Comparison of ENCODE assay signal across 8 cellular contexts in genomic region chr15:56887782-56888127, GRCh38. TPM values are rescaled to one million over a fixed set of nuclear protein-coding genes. Genes with fewer than 3 reads are reported as not detected.
DNase-seq lines count a peak whose midpoint lies in the region; ATAC-seq, FAIRE-seq and TF ChIP-seq lines count a peak whose summit lies in the region.

No MANE protein-coding gene starts in this region.

- no peaks in the 10 kb centered on the region for H3K36me3 ChIP-seq in muscle layer of colon (ENCODE audit: insufficient read depth, low read length)

- H3K4me1 Mint-ChIP-seq in IgD-negative memory B cell, result peaks cover 17 to 28% (median 19%) of the 10 kb centered on the region in 3 donors
- peaks cover 21% of the 10 kb centered on the region for H3K4me1 Mint-ChIP-seq in central memory CD8-positive, alpha-beta T cell

- peak overlapping the region; percentile 69 to 87 for H3K4me3 ChIP-seq in muscle layer of colon (ENCODE audit: low read depth in 1 of 2, low read length in 2 of 2)

- H3K9me3 ChIP-seq in muscle layer of colon (ENCODE audit: low read length), result no peaks in the 10 kb centered on the region

- peaks cover 20% of the 10 kb centered on the region for H3K4me1 ChIP-seq in muscle layer of colon (ENCODE audit: insufficient read depth, low read length)

- no peaks in the 10 kb centered on the region for H3K36me3 Mint-ChIP-seq in IgD-negative memory B cell
- peaks cover 7% of the 10 kb centered on the region for H3K36me3 Mint-ChIP-seq in central memory CD8-positive, alpha-beta T cell (ENCODE audit: insufficient read depth)

- no peaks in the 10 kb centered on the region for H3K27me3 Mint-ChIP-seq in IgD-negative memory B cell
- no peaks in the 10 kb centered on the region for H3K27me3 Mint-ChIP-seq in central memory CD8-positive, alpha-beta T cell

- no peaks in the 10 kb centered on the region for H3K27me3 ChIP-seq in muscle layer of colon (ENCODE audit: control insufficient read depth in 1 of 2, insufficient read depth in 2 of 2, low read length in 2 of 2)

- no peak for ATAC-seq in central memory CD8-positive, alpha-beta T cell (replicated peaks; ENCODE audit: extremely low read depth, poor library complexity, severe bottlenecking)
- ATAC-seq in GM19397 (IDR thresholded peaks at IDR 0.05; ENCODE audit: unreplicated experiment), result no peak

- peak overlapping the region; percentile 90 for H3K27ac ChIP-seq in 22Rv1
- H3K27ac ChIP-seq in muscle layer of colon (ENCODE audit: low read depth, low read length), result peak overlapping the region; percentile 98

- peak overlapping the region; percentile 87 to 96 (median 88) for H3K4me3 Mint-ChIP-seq in IgD-negative memory B cell
- peak overlapping the region; percentile 88 for H3K4me3 Mint-ChIP-seq in central memory CD8-positive, alpha-beta T cell

- TF ChIP-seq CTCF in 22Rv1 (IDR thresholded peaks at IDR 0.05), result no peak

- peak overlapping the region; percentile 86 to 98 (median 98) for H3K27ac Mint-ChIP-seq in IgD-negative memory B cell
- H3K27ac Mint-ChIP-seq in central memory CD8-positive, alpha-beta T cell (ENCODE audit: low read depth), result peak overlapping the region; percentile 92

- H3K9ac ChIP-seq in muscle layer of colon (ENCODE audit: low read length), result peak overlapping the region; percentile 42

- DNase-seq in central memory CD8-positive, alpha-beta T cell (ENCODE audit: low spot score in 2 of 2), result no peak
- no peak for DNase-seq in urothelium cell line (ENCODE audit: low spot score)
- DNase-seq in DMS153 treated with DMSO at 0.1 percent for 48 hours (lab: John Stamatoyannopoulos, UW; ENCODE audit: unreplicated experiment), result no peak
- DNase-seq in ureter (ENCODE audit: low spot score), result no peak

- H3K9me3 Mint-ChIP-seq in IgD-negative memory B cell, result no peaks in the 10 kb centered on the region
- no peaks in the 10 kb centered on the region for H3K9me3 Mint-ChIP-seq in central memory CD8-positive, alpha-beta T cell

- no peak for FAIRE-seq in urothelium cell line (lab: Jason Lieb, UNC)

RNA-seq across cellular contexts. Expression of gene TCF12, which starts 30.7 kb away (rescaled TPM):
- polyA plus RNA-seq in IgD-negative memory B cell, result 58.0 TPM
- total RNA-seq in ureter, result 158 TPM
